17 cellular contexts compared by ENCODE assay signal in genomic region chr2:12348216-12348615, GRCh38.
A peak's percentile ranks its signal among the peaks of the same experiment; 100 is the strongest.
DNase-seq lines count a peak whose midpoint lies in the region; ATAC-seq and TF ChIP-seq lines count a peak whose summit lies in the region.
"Had no signal": no experiment of that assay in that cellular context is flagged by ENCODE, and none has a peak within 500 bp of the region (broad histone marks: within the 10 kb centered on the region; RNA-seq: fewer than 3 reads in every experiment).

No MANE protein-coding gene starts in this region.

- H3K4me1 ChIP-seq in mammary epithelial cell (ENCODE audit: insufficient read depth, low read length) (peaks cover 16% of the 10 kb centered on the region), foreskin keratinocyte (peaks cover 15% of the 10 kb centered on the region)
- H3K4me1 ChIP-seq: BLaER1 had no signal

- no peaks in the 10 kb centered on the region for H3K9me3 ChIP-seq in mammary epithelial cell (replicated peaks; ENCODE audit: insufficient read depth, low read length)

- no TSS peak for BruUV-seq in mammary epithelial cell (replicated peaks; lab: Mats Ljungman, UMichigan)

- intact Hi-C loops in mammary epithelial cell (cut with micrococcal nuclease), result no loop called here

- no peaks in the 10 kb centered on the region for H4K20me1 ChIP-seq in mammary epithelial cell (ENCODE audit: insufficient read depth, low read length)
- H4K20me1 ChIP-seq: BLaER1 had no signal

- in situ Hi-C loops in mammary epithelial cell (cut with MboI; ENCODE audit: low sequenced_read_pairs in 2 of 2), result no loop called here

- dilution Hi-C loops in mammary epithelial cell (cut with HindIII; ENCODE audit: low sequenced_read_pairs), result no loop called here

- H3K79me2 ChIP-seq in mammary epithelial cell (ENCODE audit: insufficient read depth, low read length), result no peaks in the 10 kb centered on the region

- no peak overlapping the region for H2AFZ ChIP-seq in mammary epithelial cell (ENCODE audit: low read depth, low read length)

- H3K36me3 ChIP-seq in mammary epithelial cell (ENCODE audit: insufficient read depth, low read length), result no peaks in the 10 kb centered on the region
- H3K36me3 ChIP-seq: BLaER1 had no signal

- POLR2A ChIA-PET in RWPE1 (lab: Yijun Ruan, JAX; ENCODE audit: low non-redundant PET), result no interaction called here

- no peak overlapping the region for H3K4me3 ChIP-seq in mammary epithelial cell (replicated peaks in 1 of 3; ENCODE audit: insufficient read depth in 1 of 3, low read depth in 2 of 3, low read length in 3 of 3)
- H3K4me3 ChIP-seq: BLaER1 had no signal

- H3K9ac ChIP-seq in mammary epithelial cell (ENCODE audit: insufficient read depth, low read length), result no peak overlapping the region
- H3K9ac ChIP-seq: BLaER1 had no signal

- TF ChIP-seq CTCF in RWPE1 (conservative IDR thresholded peaks at IDR 0.05; ENCODE audit: low read depth) (no peak), mammary epithelial cell (conservative IDR thresholded peaks at IDR 0.05 in 1 of 2, IDR thresholded peaks at IDR 0.05 in 1 of 2; ENCODE audit: extremely low read depth in 1 of 2, insufficient read depth in 1 of 2, low read depth in 1 of 2, low read length in 2 of 2) (no peak), foreskin keratinocyte (conservative IDR thresholded peaks at IDR 0.05) (no peak)

- H3K27ac ChIP-seq in RWPE1 (no peak overlapping the region), mammary epithelial cell (ENCODE audit: insufficient read depth, low read depth, low read length) (no peak overlapping the region), foreskin keratinocyte (no peak overlapping the region)
- H3K27ac ChIP-seq: BLaER1, HL-60 had no signal

- CTCF ChIA-PET in RWPE1 (lab: Yijun Ruan, JAX), result no interaction called here
- CTCF ChIA-PET in mammary epithelial cell (lab: Charles Lee; ENCODE audit: low non-redundant PET), result no interaction called here

- ATAC-seq in foreskin keratinocyte, result peak; percentile 63
- ATAC-seq in GM19351 (IDR thresholded peaks at IDR 0.05; ENCODE audit: unreplicated experiment), result no peak
- ATAC-seq: HCT116 had no signal

- H3K27me3 ChIP-seq in mammary epithelial cell (ENCODE audit: insufficient read depth, low read length), result no peaks in the 10 kb centered on the region
- H3K27me3 ChIP-seq in foreskin keratinocyte, result no peaks in the 10 kb centered on the region
- H3K27me3 ChIP-seq: BLaER1 had no signal

- peak; percentile 62 for DNase-seq in RWPE1 (ENCODE audit: low spot score)
- peak; percentile 56 for DNase-seq in mammary epithelial cell
- DNase-seq in foreskin keratinocyte, result peak; percentile 30 to 67
- no peak for DNase-seq in foreskin melanocyte
- no peak for DNase-seq in inferior parietal cortex (ENCODE audit: extremely low spot score)
- DNase-seq: ACHN; CD4-positive, alpha-beta memory T cell; DMS79; GDM1; GOT3; H7; HFFc6; IMR-90 had no signal

- H3K4me2 ChIP-seq in mammary epithelial cell (ENCODE audit: insufficient read depth, low read depth, low read length), result peak overlapping the region; percentile 36
- H3K4me2 ChIP-seq: BLaER1 had no signal

- WGBS in mammary epithelial cell (ENCODE audit: low coverage, missing lambda C conversion rate), result 38% methylated on average over 3 of the region's 3 CpGs

Comparison
In these comparisons a context has a peak if more than half of its experiments do, and no peak if none do; other contexts are left out.
1. DNase-seq: peak in RWPE1 (single experiment), mammary epithelial cell (single experiment) and foreskin keratinocyte (2 of 2); none in foreskin melanocyte (single experiment) and inferior parietal cortex (single experiment).